In the genomic region with DNA sequence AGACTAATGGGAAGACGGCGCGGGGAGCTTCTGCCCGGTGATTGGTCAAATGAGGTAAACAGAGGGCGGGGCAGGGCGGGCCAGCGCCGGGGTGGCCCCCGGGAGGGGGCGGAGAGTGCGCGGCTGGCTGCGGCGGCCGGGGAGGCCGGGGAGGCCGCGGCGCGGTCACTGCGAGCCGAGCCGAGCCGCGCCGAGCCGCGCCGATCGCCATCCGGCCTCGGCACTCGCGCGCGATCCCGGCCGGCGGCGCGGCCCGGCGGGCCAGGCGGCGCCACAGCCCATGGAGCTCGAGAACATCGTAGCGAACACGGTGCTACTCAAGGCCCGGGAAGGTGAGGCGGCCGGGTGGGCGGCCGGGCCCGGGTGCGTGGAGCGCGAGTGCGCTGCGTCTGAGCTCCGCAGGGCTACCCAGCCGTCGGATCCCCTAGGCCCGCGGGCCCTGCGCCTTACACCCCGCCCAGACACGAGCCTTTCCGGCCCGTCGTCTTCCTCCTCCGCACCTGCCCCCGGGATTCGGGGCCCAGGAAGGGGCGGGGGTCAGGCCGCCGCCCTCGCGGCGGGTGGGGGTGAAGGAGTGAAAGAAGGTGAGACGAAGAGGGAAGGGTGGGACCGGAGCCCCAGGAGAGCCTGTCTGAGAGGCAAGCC, we compare ENCODE assay signal across 1 cellular context.
TF ChIP-seq lines count a peak whose summit lies in the region.

GRK6 (plus strand) TSS at position 111 of the 645 bp plus-strand sequence; CDS start at position 281, 170 bp downstream.

TF ChIP-seq in endothelial cell of umbilical vein, 7 proteins besides CTCF, POLR2A, EP300 and RAD21:
- TF ChIP-seq JUN (IDR thresholded peaks at IDR 0.05; ENCODE audit: borderline replicate concordance, insufficient read depth, insufficient read length, low read depth): no peak
- peak; percentile 66 for TF ChIP-seq POLR2AphosphoS5 (IDR thresholded peaks at IDR 0.05; ENCODE audit: insufficient read depth, low read depth, low read length)
